ENCODE assay signal across 22 cellular contexts in genomic region chr20:20518263-20518662, GRCh38.
DNase-seq lines count a peak whose midpoint lies in the region; ATAC-seq and TF ChIP-seq lines count a peak whose summit lies in the region.
"Had no signal": no experiment of that assay in that cellular context is flagged by ENCODE, and none has a peak within 500 bp of the region (broad histone marks: within the 10 kb centered on the region; RNA-seq: fewer than 3 reads in every experiment).

No MANE protein-coding gene starts in this region.

- H3K27me3 ChIP-seq in aorta (ENCODE audit: control insufficient read depth in 1 of 2, insufficient read depth in 2 of 2, low read length in 1 of 2) = no peaks in the 10 kb centered on the region
- no peaks in the 10 kb centered on the region for H3K27me3 ChIP-seq in suprapubic skin
- H3K27me3 ChIP-seq: Peyer's patch had no signal

- no peak for TF ChIP-seq CTCF in suprapubic skin (IDR thresholded peaks at IDR 0.05)

- H3K27ac ChIP-seq in aorta (ENCODE audit: low read depth in 1 of 2, low read length in 2 of 2) = no peak overlapping the region
- H3K27ac ChIP-seq in suprapubic skin = no peak overlapping the region

- 69 to 78% methylated on average over 8 of the region's 8 CpGs for WGBS in aorta, 2 donors
- 96% methylated on average over 8 of the region's 8 CpGs for WGBS in suprapubic skin

- H3K9me3 ChIP-seq in aorta (ENCODE audit: control insufficient read depth, low read length) = peaks cover 5% of the 10 kb centered on the region
- no peaks in the 10 kb centered on the region for H3K9me3 ChIP-seq in suprapubic skin
- H3K9me3 ChIP-seq: SK-N-SH had no signal

- H3K36me3 ChIP-seq in aorta (ENCODE audit: control insufficient read depth in 1 of 2, insufficient read depth in 2 of 2, low read length in 1 of 2) (peaks cover 4 to 15% of the 10 kb centered on the region in 2 donors), suprapubic skin (peaks cover 62% of the 10 kb centered on the region)

- intact Hi-C loops in aorta (cut with DNase I) = no loop called here

- H3K4me3 ChIP-seq in aorta (ENCODE audit: low read length in 2 of 2) = no peak overlapping the region
- H3K4me3 ChIP-seq in suprapubic skin = no peak overlapping the region
- H3K4me3 ChIP-seq: GM23338, Peyer's patch had no signal

- TF ChIP-seq EP300 in suprapubic skin (IDR thresholded peaks at IDR 0.05) = no peak

- DNase-seq in aorta = no peak
- DNase-seq in foreskin melanocyte = no peak
- no peak for DNase-seq in suprapubic skin (ENCODE audit: low spot score in 2 of 2)
- DNase-seq: ACHN; Calu3; CD4-positive, CD25-positive, alpha-beta regulatory T cell; DMS79 treated with DMSO at 0.1 percent for 48 hours; GDM1; Kasumi-1; NCI-H1105 treated with DMSO at 0.1 percent for 48 hours; NCI-H187 treated with DMSO at 0.1 percent for 48 hours; NCI-H446 treated with DMSO at 0.1 percent for 48 hours; NCI-H82; Peyer's patch; Right ventricle myocardium superior; SK-N-SH; T-helper 1 cell had no signal

- no peak for TF ChIP-seq POLR2A in suprapubic skin (IDR thresholded peaks at IDR 0.05)

- H3K4me1 ChIP-seq in aorta (ENCODE audit: control insufficient read depth in 1 of 2, insufficient read depth in 2 of 2, low read length in 2 of 2) = peaks cover 0 to 2% of the 10 kb centered on the region in 2 donors
- no peaks in the 10 kb centered on the region for H3K4me1 ChIP-seq in suprapubic skin
- H3K4me1 ChIP-seq: Peyer's patch had no signal

- ATAC-seq in GM18861 (IDR thresholded peaks at IDR 0.05; ENCODE audit: unreplicated experiment) (peak; percentile 66), GM21619 (IDR thresholded peaks at IDR 0.05; ENCODE audit: unreplicated experiment) (peak; percentile 45), HG03460 (IDR thresholded peaks at IDR 0.05; ENCODE audit: unreplicated experiment) (peak; percentile 50), aorta (ENCODE audit: low FRiP score) (no peak), GM18498 (IDR thresholded peaks at IDR 0.05; ENCODE audit: unreplicated experiment) (no peak)
- ATAC-seq: GM23338 had no signal

Comparison
In these comparisons a context has a peak if more than half of its experiments do, and no peak if none do; other contexts are left out.
1. ATAC-seq: peak in GM18861 (single experiment), GM21619 (single experiment) and HG03460 (single experiment); none in aorta (single experiment) and GM18498 (single experiment).